17 cellular contexts compared by ENCODE assay signal in the genomic region with DNA sequence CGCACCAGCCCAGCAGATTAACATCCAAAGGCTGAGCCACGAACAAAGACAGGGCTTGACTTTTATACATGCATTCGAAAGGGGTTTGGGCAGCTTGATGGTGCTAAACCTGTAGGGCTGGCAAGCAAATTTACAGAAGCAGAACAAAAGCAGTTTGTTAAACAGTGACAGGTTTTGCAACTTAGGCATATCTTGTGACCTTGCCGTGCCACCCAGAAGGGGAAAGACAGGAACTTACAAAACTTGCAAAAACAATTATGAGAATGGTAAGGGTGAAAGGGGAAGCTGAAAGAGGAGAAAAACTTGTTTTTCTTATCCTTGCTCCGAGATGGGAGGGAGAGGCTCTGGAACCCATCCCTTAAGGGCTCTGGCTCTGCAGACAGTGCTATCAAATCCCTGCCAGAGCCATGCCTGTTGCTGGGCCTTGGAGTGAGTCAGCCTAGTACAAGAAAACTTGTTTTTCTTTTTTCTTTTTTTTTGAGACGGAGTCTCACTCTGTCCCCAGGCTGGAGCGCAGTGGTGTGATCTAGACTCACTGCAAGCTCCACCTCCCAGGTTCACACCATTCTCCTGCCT.
"Had no signal": no experiment of that assay in that cellular context is flagged by ENCODE, and none has a peak within 500 bp of the region (broad histone marks: within the 10 kb centered on the region; RNA-seq: fewer than 3 reads in every experiment).

No MANE protein-coding gene starts in this region.

- H3K4me3 ChIP-seq: tibial artery, uterus had no signal

- H3K9me3 ChIP-seq: tibial artery, uterus had no signal

- H3K4me1 ChIP-seq: tibial artery, uterus had no signal

- H3K4me1 Mint-ChIP-seq: activated naive CD8-positive, alpha-beta T cell treated with anti-CD3 and anti-CD28 coated beads, Interleukin-2, amount 50 U/mL, for 24 hours; activated T-helper 17 cell treated with anti-CD3 and anti-CD28 coated beads, Interleukin-2, amount 50 U/mL, for 72 hours; naive B cell; stimulated activated naive B cell treated with anti-CD40 and anti-IgM and Interleukin-4, amounts not matched to agents 10 μg/mL and 1 μg/mL and 100 μg/mL, for 72 hours had no signal

- DNase-seq: activated CD4-positive, alpha-beta T cell treated with anti-CD3 and anti-CD28 coated beads, Interleukin-2, amount 50 U/mL, for 4 hours; activated CD4-positive, CD25-positive, alpha-beta regulatory T cell treated with anti-CD3 and anti-CD28 coated beads, Interleukin-2, amount 50 U/mL, for 72 hours; activated naive CD4-positive, alpha-beta T cell treated with anti-CD3 and anti-CD28 coated beads for 36 hours; activated naive CD8-positive, alpha-beta T cell treated with anti-CD3 and anti-CD28 coated beads, Interleukin-2, amount 50 U/mL, for 24 hours; activated T-cell treated with anti-CD3 and anti-CD28 coated beads for 4 hours; aorta; effector memory CD4-positive, alpha-beta T cell; foreskin fibroblast; left colon; naive B cell; stimulated activated CD4-positive, alpha-beta T cell treated with anti-CD3 and anti-CD28 coated beads, Interleukin-4, amount 100 ng/mL, for 1 hour; stimulated activated naive B cell treated with anti-CD40 and anti-IgM and Interleukin-4, amounts not matched to agents 10 μg/mL and 1 μg/mL and 100 μg/mL, for 72 hours; T1000; tibial artery; uterus had no signal

- H3K27me3 Mint-ChIP-seq: activated naive CD8-positive, alpha-beta T cell treated with anti-CD3 and anti-CD28 coated beads, Interleukin-2, amount 50 U/mL, for 24 hours; activated T-helper 17 cell treated with anti-CD3 and anti-CD28 coated beads, Interleukin-2, amount 50 U/mL, for 72 hours; dendritic cell treated with granulocyte-macrophage colony-stimulating factor and Interleukin-4, amounts not matched to agents 40 ng/mL and 50 ng/mL, for 4 days; naive B cell; stimulated activated naive B cell treated with anti-CD40 and anti-IgM and Interleukin-4, amounts not matched to agents 10 μg/mL and 1 μg/mL and 100 μg/mL, for 72 hours had no signal

- H3K36me3 ChIP-seq: tibial artery, uterus had no signal

- H3K27me3 ChIP-seq: tibial artery, uterus had no signal

- H3K36me3 Mint-ChIP-seq: naive B cell; stimulated activated naive B cell treated with anti-CD40 and anti-IgM and Interleukin-4, amounts not matched to agents 10 μg/mL and 1 μg/mL and 100 μg/mL, for 72 hours had no signal

- H3K27ac Mint-ChIP-seq: activated naive CD4-positive, alpha-beta T cell treated with anti-CD3 and anti-CD28 coated beads for 36 hours; activated naive CD8-positive, alpha-beta T cell treated with anti-CD3 and anti-CD28 coated beads, Interleukin-2, amount 50 U/mL, for 24 hours; activated T-helper 17 cell treated with anti-CD3 and anti-CD28 coated beads, Interleukin-2, amount 50 U/mL, for 72 hours; dendritic cell treated with granulocyte-macrophage colony-stimulating factor and Interleukin-4, amounts not matched to agents 40 ng/mL and 50 ng/mL, for 4 days; stimulated activated naive B cell treated with anti-CD40 and anti-IgM and Interleukin-4, amounts not matched to agents 10 μg/mL and 1 μg/mL and 100 μg/mL, for 72 hours had no signal

- ATAC-seq: activated naive CD8-positive, alpha-beta T cell treated with anti-CD3 and anti-CD28 coated beads, Interleukin-2, amount 50 U/mL, for 24 hours; activated T-helper 17 cell treated with anti-CD3 and anti-CD28 coated beads, Interleukin-2, amount 50 U/mL, for 72 hours; left colon; stimulated activated naive B cell treated with anti-CD40 and anti-IgM and Interleukin-4, amounts not matched to agents 10 μg/mL and 1 μg/mL and 100 μg/mL, for 72 hours had no signal

- H3K27ac ChIP-seq: tibial artery, uterus had no signal

- H3K9me3 Mint-ChIP-seq: activated T-helper 17 cell treated with anti-CD3 and anti-CD28 coated beads, Interleukin-2, amount 50 U/mL, for 72 hours had no signal

- H3K4me3 Mint-ChIP-seq: activated naive CD4-positive, alpha-beta T cell treated with anti-CD3 and anti-CD28 coated beads for 36 hours; activated naive CD8-positive, alpha-beta T cell treated with anti-CD3 and anti-CD28 coated beads, Interleukin-2, amount 50 U/mL, for 24 hours; activated T-helper 17 cell treated with anti-CD3 and anti-CD28 coated beads, Interleukin-2, amount 50 U/mL, for 72 hours; dendritic cell treated with granulocyte-macrophage colony-stimulating factor and Interleukin-4, amounts not matched to agents 40 ng/mL and 50 ng/mL, for 4 days; naive B cell; stimulated activated naive B cell treated with anti-CD40 and anti-IgM and Interleukin-4, amounts not matched to agents 10 μg/mL and 1 μg/mL and 100 μg/mL, for 72 hours had no signal
